In the genomic region with DNA sequence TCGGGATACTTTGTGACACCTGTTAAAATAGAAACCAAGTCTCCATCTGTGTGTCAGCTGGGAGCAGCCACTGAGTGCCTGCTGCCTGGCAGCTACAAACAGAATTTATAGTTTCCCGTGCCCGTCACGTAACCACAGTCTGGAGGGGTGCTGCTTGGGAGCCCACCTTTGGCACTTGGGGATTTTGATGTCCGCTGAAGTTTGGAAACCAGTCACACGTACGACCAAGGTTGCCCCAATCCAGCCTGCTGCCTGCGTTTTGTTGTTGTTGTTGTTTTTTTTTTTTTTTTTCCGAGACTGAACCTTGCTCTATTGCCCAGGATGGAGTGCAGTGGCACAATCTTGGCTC, we compare ENCODE assay signal across 9 cellular contexts. TPM values are rescaled to one million over a fixed set of nuclear protein-coding genes. Genes with fewer than 3 reads are reported as not detected.
DNase-seq lines count a peak whose midpoint lies in the region; ATAC-seq lines count a peak whose summit lies in the region.
"Had no signal": no experiment of that assay in that cellular context is flagged by ENCODE, and none has a peak within 500 bp of the region (broad histone marks: within the 10 kb centered on the region; RNA-seq: fewer than 3 reads in every experiment).

No MANE protein-coding gene starts in this region.

- peaks cover 25% of the 10 kb centered on the region for H3K4me1 Mint-ChIP-seq in activated CD4-positive, alpha-beta T cell treated with anti-CD3 and anti-CD28 coated beads, Interleukin-2, amount 10 ng/mL, durations not matched to agents 7 days and 5 days
- H3K4me1 Mint-ChIP-seq in activated T-helper 17 cell treated with anti-CD3 and anti-CD28 coated beads, Interleukin-2, amount 50 U/mL, for 72 hours, result peaks cover 11% of the 10 kb centered on the region
- H3K4me1 Mint-ChIP-seq in immature natural killer cell, result peaks cover 21% of the 10 kb centered on the region in 2 donors
- H3K4me1 Mint-ChIP-seq in stimulated activated naive CD8-positive, alpha-beta T cell treated with anti-CD3 and anti-CD28 coated beads, Interleukin-15, amount 100 ng/mL, for 72 hours, result peaks cover 10% of the 10 kb centered on the region

- no peaks in the 10 kb centered on the region for H3K27me3 Mint-ChIP-seq in activated CD4-positive, alpha-beta T cell treated with anti-CD3 and anti-CD28 coated beads, Interleukin-2, amount 10 ng/mL, durations not matched to agents 7 days and 5 days
- no peaks in the 10 kb centered on the region for H3K27me3 Mint-ChIP-seq in activated T-helper 17 cell treated with anti-CD3 and anti-CD28 coated beads, Interleukin-2, amount 50 U/mL, for 72 hours
- H3K27me3 Mint-ChIP-seq in immature natural killer cell (ENCODE audit: low read depth in 3 of 3), result peaks cover 7 to 19% (median 9%) of the 10 kb centered on the region in 3 donors
- H3K27me3 Mint-ChIP-seq in stimulated activated naive CD8-positive, alpha-beta T cell treated with anti-CD3 and anti-CD28 coated beads, Interleukin-15, amount 100 ng/mL, for 72 hours, result peaks cover 8% of the 10 kb centered on the region

- CTCF ChIA-PET in activated CD4-positive, alpha-beta T cell treated with anti-CD3 and anti-CD28 coated beads, Interleukin-2, amount 10 ng/mL, durations not matched to agents 7 days and 5 days (lab: Charles Lee), result interaction anchor here (0.6 to 3.2 kb wide), 12 partner anchors 8 to 1746 kb away, joined by 3 to 24 read pairs (median 4); a partner anchor contains a TSS

- POLR2A ChIA-PET in activated CD4-positive, alpha-beta T cell treated with anti-CD3 and anti-CD28 coated beads, Interleukin-2, amount 10 ng/mL, durations not matched to agents 7 days and 5 days (lab: Charles Lee), result no interaction called here

- H3K4me3 Mint-ChIP-seq in activated CD4-positive, alpha-beta T cell treated with anti-CD3 and anti-CD28 coated beads, Interleukin-2, amount 10 ng/mL, durations not matched to agents 7 days and 5 days, result peak overlapping the region; percentile 96
- peak overlapping the region; percentile 89 for H3K4me3 Mint-ChIP-seq in activated T-helper 17 cell treated with anti-CD3 and anti-CD28 coated beads, Interleukin-2, amount 50 U/mL, for 72 hours
- H3K4me3 Mint-ChIP-seq in immature natural killer cell, result peak overlapping the region; percentile 95 to 98 (median 96)
- peak overlapping the region; percentile 91 to 96 for H3K4me3 Mint-ChIP-seq in stimulated activated naive CD8-positive, alpha-beta T cell treated with anti-CD3 and anti-CD28 coated beads, Interleukin-15, amount 100 ng/mL, for 72 hours

- peaks cover 31% of the 10 kb centered on the region for H3K36me3 Mint-ChIP-seq in activated CD4-positive, alpha-beta T cell treated with anti-CD3 and anti-CD28 coated beads, Interleukin-2, amount 10 ng/mL, durations not matched to agents 7 days and 5 days (ENCODE audit: low read depth)
- peaks cover 55% of the 10 kb centered on the region for H3K36me3 Mint-ChIP-seq in activated T-helper 17 cell treated with anti-CD3 and anti-CD28 coated beads, Interleukin-2, amount 50 U/mL, for 72 hours (ENCODE audit: low read depth)
- H3K36me3 Mint-ChIP-seq in immature natural killer cell, result peaks cover 4 to 19% (median 8%) of the 10 kb centered on the region in 3 donors

- peak overlapping the region; percentile 95 for H3K27ac Mint-ChIP-seq in activated CD4-positive, alpha-beta T cell treated with anti-CD3 and anti-CD28 coated beads, Interleukin-2, amount 10 ng/mL, durations not matched to agents 7 days and 5 days
- peak overlapping the region; percentile 94 for H3K27ac Mint-ChIP-seq in activated T-helper 17 cell treated with anti-CD3 and anti-CD28 coated beads, Interleukin-2, amount 50 U/mL, for 72 hours
- peak overlapping the region; percentile 88 to 96 (median 94) for H3K27ac Mint-ChIP-seq in immature natural killer cell
- peak overlapping the region; percentile 84 to 99 for H3K27ac Mint-ChIP-seq in stimulated activated naive CD8-positive, alpha-beta T cell treated with anti-CD3 and anti-CD28 coated beads, Interleukin-15, amount 100 ng/mL, for 72 hours

- H3K9me3 Mint-ChIP-seq in activated CD4-positive, alpha-beta T cell treated with anti-CD3 and anti-CD28 coated beads, Interleukin-2, amount 10 ng/mL, durations not matched to agents 7 days and 5 days, result no peaks in the 10 kb centered on the region
- H3K9me3 Mint-ChIP-seq in activated T-helper 17 cell treated with anti-CD3 and anti-CD28 coated beads, Interleukin-2, amount 50 U/mL, for 72 hours, result no peaks in the 10 kb centered on the region
- peaks cover 0 to under 1% (median 0%) of the 10 kb centered on the region in 6 donors for H3K9me3 Mint-ChIP-seq in immature natural killer cell
- no peaks in the 10 kb centered on the region for H3K9me3 Mint-ChIP-seq in stimulated activated naive CD8-positive, alpha-beta T cell treated with anti-CD3 and anti-CD28 coated beads, Interleukin-15, amount 100 ng/mL, for 72 hours

- DNase-seq in activated CD4-positive, alpha-beta T cell treated with anti-CD3 and anti-CD28 coated beads, Interleukin-2, amount 10 ng/mL, durations not matched to agents 7 days and 5 days, result no peak
- DNase-seq in activated CD4-positive, alpha-beta T cell treated with anti-CD3 and anti-CD28 coated beads for 48 hours, result no peak
- DNase-seq in immature natural killer cell, result no peak
- no peak for DNase-seq in stimulated activated naive CD8-positive, alpha-beta T cell treated with anti-CD3 and anti-CD28 coated beads, Interleukin-15, amount 100 ng/mL, for 72 hours
- DNase-seq in NCI-H446 (lab: John Stamatoyannopoulos, UW), result no peak
- DNase-seq in DMS 273 treated with DMSO at 0.1 percent for 48 hours (lab: John Stamatoyannopoulos, UW), result no peak
- no peak for DNase-seq in activated CD4-positive, alpha-beta T cell treated with anti-CD3 and anti-CD28 coated beads for 1 hour

- no peak for ATAC-seq in activated T-helper 17 cell treated with anti-CD3 and anti-CD28 coated beads, Interleukin-2, amount 50 U/mL, for 72 hours (replicated peaks)
- ATAC-seq in stimulated activated naive CD8-positive, alpha-beta T cell treated with anti-CD3 and anti-CD28 coated beads, Interleukin-15, amount 100 ng/mL, for 72 hours, result no peak

RNA-seq across cellular contexts. Expression of a gene that starts 1.6 kb away (rescaled TPM):
- total RNA-seq in activated CD4-positive, alpha-beta T cell treated with anti-CD3 and anti-CD28 coated beads, Interleukin-2, amount 10 ng/mL, durations not matched to agents 7 days and 5 days, result 10 to 100 TPM; 63.4 to 65.1 TPM
- total RNA-seq in activated T-helper 17 cell treated with anti-CD3 and anti-CD28 coated beads, Interleukin-2, amount 50 U/mL, for 72 hours, result 10 to 100 TPM; 59.1 to 69.5 TPM
- 1 to 10 TPM; 1.6 to 6.0 (median 1.8) TPM for polyA plus RNA-seq in immature natural killer cell

RNA-seq across cellular contexts. Expression of a gene that starts 10.1 kb away (rescaled TPM):
- total RNA-seq in activated CD4-positive, alpha-beta T cell treated with anti-CD3 and anti-CD28 coated beads, Interleukin-2, amount 10 ng/mL, durations not matched to agents 7 days and 5 days, result not detected
- not detected for total RNA-seq in activated T-helper 17 cell treated with anti-CD3 and anti-CD28 coated beads, Interleukin-2, amount 50 U/mL, for 72 hours
- not detected for polyA plus RNA-seq in immature natural killer cell
- total RNA-seq: subcutaneous adipose tissue had no signal
